1 cellular context compared by ENCODE assay signal in the genomic region with DNA sequence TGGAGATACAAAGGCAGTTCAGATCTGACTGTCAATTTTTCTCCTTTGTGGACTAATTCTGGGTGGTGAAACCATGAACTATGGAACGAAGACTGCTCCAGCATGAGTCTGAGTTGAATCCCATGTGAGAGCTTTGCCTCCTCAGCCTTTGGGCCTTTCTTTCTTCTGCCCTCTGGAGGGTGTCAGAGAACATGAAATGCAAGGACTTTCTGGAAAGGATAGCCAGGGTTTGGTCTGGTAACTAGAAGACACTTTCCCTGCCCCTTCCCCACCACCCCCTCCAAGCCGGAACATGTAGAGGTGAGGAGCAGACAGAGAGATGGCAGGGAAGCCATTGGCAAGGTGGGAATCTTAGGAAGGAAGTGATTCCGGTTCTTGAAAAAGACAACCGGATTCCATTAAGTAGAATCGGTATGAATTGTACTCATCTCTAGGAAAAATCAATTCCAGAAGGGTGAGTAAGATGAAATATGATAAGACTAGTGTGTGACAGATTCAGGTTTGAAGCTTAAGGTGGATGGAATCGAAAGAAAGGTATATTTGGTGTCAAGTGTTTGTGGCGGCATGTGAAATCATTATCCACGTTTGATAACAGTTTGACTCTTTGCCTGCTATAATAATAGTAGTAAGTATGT.
TF ChIP-seq lines count a peak whose summit lies in the region.

No MANE protein-coding gene starts in this region.

TF ChIP-seq in K562, 482 proteins besides CTCF, POLR2A, EP300 and RAD21 (continued from another document):
- TF ChIP-seq, protein P1, sequence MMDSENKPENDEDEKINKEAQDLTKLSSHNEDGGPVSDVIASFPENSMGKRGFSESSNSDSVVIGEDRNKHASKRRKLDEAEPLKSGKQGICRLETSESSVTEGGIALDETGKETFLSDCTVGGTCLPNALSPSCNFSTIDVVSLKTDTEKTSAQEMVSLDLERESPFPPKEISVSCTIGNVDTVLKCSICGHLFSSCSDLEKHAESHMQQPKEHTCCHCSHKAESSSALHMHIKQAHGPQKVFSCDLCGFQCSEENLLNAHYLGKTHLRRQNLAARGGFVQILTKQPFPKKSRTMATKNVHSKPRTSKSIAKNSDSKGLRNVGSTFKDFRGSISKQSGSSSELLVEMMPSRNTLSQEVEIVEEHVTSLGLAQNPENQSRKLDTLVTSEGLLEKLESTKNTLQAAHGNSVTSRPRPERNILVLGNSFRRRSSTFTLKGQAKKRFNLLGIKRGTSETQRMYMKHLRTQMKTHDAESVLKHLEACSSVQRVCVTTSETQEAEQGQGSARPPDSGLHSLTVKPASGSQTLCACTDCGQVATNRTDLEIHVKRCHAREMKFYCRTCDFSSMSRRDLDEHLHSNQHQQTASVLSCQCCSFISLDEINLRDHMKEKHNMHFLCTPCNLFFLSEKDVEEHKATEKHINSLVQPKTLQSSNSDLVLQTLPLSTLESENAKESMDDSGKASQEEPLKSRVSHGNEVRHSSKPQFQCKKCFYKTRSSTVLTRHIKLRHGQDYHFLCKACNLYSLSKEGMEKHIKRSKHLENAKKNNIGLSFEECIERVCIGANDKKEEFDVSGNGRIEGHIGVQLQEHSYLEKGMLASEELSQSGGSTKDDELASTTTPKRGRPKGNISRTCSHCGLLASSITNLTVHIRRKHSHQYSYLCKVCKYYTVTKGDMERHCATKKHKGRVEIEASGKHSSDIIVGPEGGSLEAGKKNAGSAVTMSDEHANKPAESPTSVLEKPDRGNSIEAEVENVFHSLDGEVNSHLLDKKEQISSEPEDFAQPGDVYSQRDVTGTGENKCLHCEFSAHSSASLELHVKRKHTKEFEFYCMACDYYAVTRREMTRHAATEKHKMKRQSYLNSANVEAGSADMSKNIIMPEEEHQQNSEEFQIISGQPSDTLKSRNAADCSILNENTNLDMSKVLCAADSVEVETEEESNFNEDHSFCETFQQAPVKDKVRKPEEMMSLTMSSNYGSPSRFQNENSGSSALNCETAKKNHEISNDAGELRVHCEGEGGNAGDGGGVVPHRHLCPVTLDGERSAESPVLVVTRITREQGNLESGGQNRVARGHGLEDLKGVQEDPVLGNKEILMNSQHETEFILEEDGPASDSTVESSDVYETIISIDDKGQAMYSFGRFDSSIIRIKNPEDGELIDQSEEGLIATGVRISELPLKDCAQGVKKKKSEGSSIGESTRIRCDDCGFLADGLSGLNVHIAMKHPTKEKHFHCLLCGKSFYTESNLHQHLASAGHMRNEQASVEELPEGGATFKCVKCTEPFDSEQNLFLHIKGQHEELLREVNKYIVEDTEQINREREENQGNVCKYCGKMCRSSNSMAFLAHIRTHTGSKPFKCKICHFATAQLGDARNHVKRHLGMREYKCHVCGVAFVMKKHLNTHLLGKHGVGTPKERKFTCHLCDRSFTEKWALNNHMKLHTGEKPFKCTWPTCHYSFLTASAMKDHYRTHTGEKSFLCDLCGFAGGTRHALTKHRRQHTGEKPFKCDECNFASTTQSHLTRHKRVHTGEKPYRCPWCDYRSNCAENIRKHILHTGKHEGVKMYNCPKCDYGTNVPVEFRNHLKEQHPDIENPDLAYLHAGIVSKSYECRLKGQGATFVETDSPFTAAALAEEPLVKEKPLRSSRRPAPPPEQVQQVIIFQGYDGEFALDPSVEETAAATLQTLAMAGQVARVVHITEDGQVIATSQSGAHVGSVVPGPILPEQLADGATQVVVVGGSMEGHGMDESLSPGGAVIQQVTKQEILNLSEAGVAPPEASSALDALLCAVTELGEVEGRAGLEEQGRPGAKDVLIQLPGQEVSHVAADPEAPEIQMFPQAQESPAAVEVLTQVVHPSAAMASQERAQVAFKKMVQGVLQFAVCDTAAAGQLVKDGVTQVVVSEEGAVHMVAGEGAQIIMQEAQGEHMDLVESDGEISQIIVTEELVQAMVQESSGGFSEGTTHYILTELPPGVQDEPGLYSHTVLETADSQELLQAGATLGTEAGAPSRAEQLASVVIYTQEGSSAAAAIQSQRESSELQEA (IDR thresholded peaks at IDR 0.05; ENCODE audit: low read depth) = no peak
